In the genomic region with DNA sequence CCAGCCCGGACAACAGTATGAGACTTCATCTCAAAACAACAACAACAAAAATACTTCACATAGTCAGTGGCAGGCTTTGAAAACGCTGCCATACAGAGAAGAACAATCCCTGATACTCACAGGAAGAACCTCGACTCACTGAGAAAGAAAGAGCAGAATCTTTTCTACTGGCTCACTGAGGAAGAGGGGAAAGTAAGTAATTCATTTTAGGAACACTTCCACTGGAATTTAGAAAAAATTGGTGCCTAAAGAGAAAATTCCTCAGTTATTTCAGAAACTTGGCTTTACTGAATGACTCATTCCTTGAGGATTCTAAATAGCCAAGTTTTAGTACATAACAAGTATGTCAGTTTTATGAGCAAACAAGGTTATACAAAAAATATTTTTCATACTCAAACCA, we compare ENCODE assay signal across 11 cellular contexts. TPM values are rescaled to one million over a fixed set of nuclear protein-coding genes. Genes with fewer than 3 reads are reported as not detected.
DNase-seq lines count a peak whose midpoint lies in the region; TF ChIP-seq lines count a peak whose summit lies in the region.
"Had no signal": no experiment of that assay in that cellular context is flagged by ENCODE, and none has a peak within 500 bp of the region (broad histone marks: within the 10 kb centered on the region; RNA-seq: fewer than 3 reads in every experiment).

No MANE protein-coding gene starts in this region.

- H3K27ac ChIP-seq in KOPT-K1 (ENCODE audit: low read depth, low read length, poor library complexity, severe bottlenecking) = peak overlapping the region; percentile 77

- no peaks in the 10 kb centered on the region for H3K9me3 ChIP-seq in KOPT-K1 (ENCODE audit: insufficient read depth, low read length, poor library complexity, severe bottlenecking)
- H3K9me3 ChIP-seq: breast epithelium had no signal

- no peak for TF ChIP-seq CTCF in retinal pigment epithelial cell (conservative IDR thresholded peaks at IDR 0.05; ENCODE audit: low read depth, low read length)

- H3K36me3 ChIP-seq in KOPT-K1 (ENCODE audit: insufficient read depth, low read length) = peaks cover 36% of the 10 kb centered on the region
- H3K36me3 ChIP-seq: breast epithelium had no signal

- H3K4me3 ChIP-seq in retinal pigment epithelial cell (ENCODE audit: low read length) = no peak overlapping the region
- H3K4me3 ChIP-seq: breast epithelium had no signal

- DNase-seq in COLO829 (ENCODE audit: low spot score) = peak; percentile 49
- DNase-seq in dermis blood vessel endothelial cell = peak; percentile 43
- DNase-seq in retinal pigment epithelial cell (ENCODE audit: low read depth) = peak; percentile 58
- DNase-seq in NOMO-1 (lab: John Stamatoyannopoulos, UW; ENCODE audit: unreplicated experiment in 2 of 2) = no peak
- no peak for DNase-seq in activated CD4-positive, CD25-positive, alpha-beta regulatory T cell treated with anti-CD3 and anti-CD28 coated beads, Interleukin-2, amount 50 U/mL, for 72 hours
- DNase-seq in NCI-H2107 treated with DMSO at 0.1 percent for 48 hours (lab: John Stamatoyannopoulos, UW; ENCODE audit: unreplicated experiment) = no peak
- no peak for DNase-seq in HPDE6-E6E7 (ENCODE audit: extremely low spot score)
- DNase-seq: kidney glomerular epithelial cell, NCI-H187 treated with DMSO at 0.1 percent for 48 hours had no signal

RNA-seq across cellular contexts. Expression of gene NARS2, which starts 12.3 kb away (rescaled TPM):
- 15.5 and 16.7 TPM in 2 replicates for total RNA-seq in dermis blood vessel endothelial cell

Comparison
In these comparisons a context has a peak if more than half of its experiments do, and no peak if none do; other contexts are left out.
1. DNase-seq: peak in COLO829 (single experiment), dermis blood vessel endothelial cell (single experiment) and retinal pigment epithelial cell (single experiment); none in NOMO-1 (0 of 2), activated CD4-positive, CD25-positive, alpha-beta regulatory T cell treated with anti-CD3 and anti-CD28 coated beads, Interleukin-2, amount 50 U/mL, for 72 hours (single experiment), NCI-H2107 treated with DMSO at 0.1 percent for 48 hours (single experiment) and HPDE6-E6E7 (single experiment).